16 cellular contexts compared by ENCODE assay signal in the genomic region with DNA sequence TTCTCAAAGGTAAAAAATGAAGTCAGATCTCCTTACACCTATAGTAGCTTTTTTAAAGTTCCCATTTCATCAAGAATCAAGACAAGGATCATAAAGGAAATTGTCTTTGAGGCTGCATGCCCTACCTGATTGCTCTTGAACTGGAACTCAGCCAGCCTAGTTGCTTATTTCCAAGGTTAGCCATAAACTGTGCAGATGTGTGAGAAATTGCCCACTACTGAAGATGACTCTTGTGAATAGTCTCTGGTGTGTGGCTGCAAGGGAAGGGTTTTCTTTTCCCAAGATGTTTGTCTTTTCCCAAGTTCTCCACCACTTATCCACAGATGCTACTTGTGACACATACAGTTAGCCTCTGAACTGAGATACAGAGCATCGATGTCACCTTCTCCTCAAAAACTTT.
DNase-seq lines count a peak whose midpoint lies in the region; ATAC-seq and TF ChIP-seq lines count a peak whose summit lies in the region.
"Had no signal": no experiment of that assay in that cellular context is flagged by ENCODE, and none has a peak within 500 bp of the region (broad histone marks: within the 10 kb centered on the region; RNA-seq: fewer than 3 reads in every experiment).

No MANE protein-coding gene starts in this region.

- peak overlapping the region; percentile 27 for H3K27ac Mint-ChIP-seq in activated naive CD4-positive, alpha-beta T cell treated with anti-CD3 and anti-CD28 coated beads for 36 hours
- H3K27ac Mint-ChIP-seq in stimulated activated effector memory CD8-positive, alpha-beta T cell treated with anti-CD3 and anti-CD28 coated beads, Interleukin-12 subunit alpha, Interleukin-12 subunit beta, amount 100 ng/mL, for 72 hours: peak overlapping the region; percentile 93
- no peak overlapping the region for H3K27ac Mint-ChIP-seq in Caco-2 (ENCODE audit: unreplicated experiment)

- peak; percentile 22 for ATAC-seq in GM21825 (IDR thresholded peaks at IDR 0.05; ENCODE audit: unreplicated experiment)
- peak; percentile 14 for ATAC-seq in HG03521 (IDR thresholded peaks at IDR 0.05; ENCODE audit: unreplicated experiment)
- ATAC-seq in stimulated activated effector memory CD8-positive, alpha-beta T cell treated with anti-CD3 and anti-CD28 coated beads, Interleukin-12 subunit alpha, Interleukin-12 subunit beta, amount 100 ng/mL, for 72 hours: no peak

- CTCF ChIA-PET in activated naive CD4-positive, alpha-beta T cell treated with anti-CD3 and anti-CD28 coated beads for 36 hours (lab: Charles Lee): no interaction called here
- CTCF ChIA-PET in Caco-2 (lab: Charles Lee): no interaction called here

- no peaks in the 10 kb centered on the region for H3K9me3 ChIP-seq in Caco-2
- H3K9me3 ChIP-seq: adrenal gland, HAP-1, suprapubic skin had no signal

- H3K4me3 ChIP-seq in Caco-2 (ENCODE audit: low read depth, low read length): no peak overlapping the region
- H3K4me3 ChIP-seq: adrenal gland, HAP-1, suprapubic skin had no signal

- intact Hi-C loops in activated naive CD4-positive, alpha-beta T cell treated with anti-CD3 and anti-CD28 coated beads for 36 hours (cut with micrococcal nuclease): no loop called here
- intact Hi-C loops in Caco-2 (cut with micrococcal nuclease; ENCODE audit: unreplicated experiment): no loop called here

- POLR2A ChIA-PET in Caco-2 (lab: Charles Lee): no interaction called here

- H3K4me1 Mint-ChIP-seq in activated naive CD4-positive, alpha-beta T cell treated with anti-CD3 and anti-CD28 coated beads for 36 hours (ENCODE audit: low read depth): peaks cover 42% of the 10 kb centered on the region
- peaks cover 71% of the 10 kb centered on the region for H3K4me1 Mint-ChIP-seq in stimulated activated effector memory CD8-positive, alpha-beta T cell treated with anti-CD3 and anti-CD28 coated beads, Interleukin-12 subunit alpha, Interleukin-12 subunit beta, amount 100 ng/mL, for 72 hours
- H3K4me1 Mint-ChIP-seq in Caco-2 (ENCODE audit: low read depth, unreplicated experiment): no peaks in the 10 kb centered on the region

- H3K9me3 Mint-ChIP-seq in activated naive CD4-positive, alpha-beta T cell treated with anti-CD3 and anti-CD28 coated beads for 36 hours: no peaks in the 10 kb centered on the region
- no peaks in the 10 kb centered on the region for H3K9me3 Mint-ChIP-seq in stimulated activated effector memory CD8-positive, alpha-beta T cell treated with anti-CD3 and anti-CD28 coated beads, Interleukin-12 subunit alpha, Interleukin-12 subunit beta, amount 100 ng/mL, for 72 hours
- peaks cover 7% of the 10 kb centered on the region for H3K9me3 Mint-ChIP-seq in Caco-2 (ENCODE audit: unreplicated experiment)
- H3K9me3 Mint-ChIP-seq: CD4-positive, alpha-beta memory T cell had no signal

- no peak for DNase-seq in activated naive CD4-positive, alpha-beta T cell treated with anti-CD3 and anti-CD28 coated beads for 36 hours
- DNase-seq in activated naive CD4-positive, alpha-beta T cell treated with anti-CD3 and anti-CD28 coated beads, Interleukin-2, amount 50 U/mL, for 16 hours: no peak
- no peak for DNase-seq in stimulated activated effector memory CD8-positive, alpha-beta T cell treated with anti-CD3 and anti-CD28 coated beads, Interleukin-12 subunit alpha, Interleukin-12 subunit beta, amount 100 ng/mL, for 72 hours (ENCODE audit: low spot score in 2 of 2)
- DNase-seq in HuH-7 (ENCODE audit: low spot score): no peak
- DNase-seq in Caco-2: no peak
- no peak for DNase-seq in NK-92 treated with Interleukin-12 subunit alpha and Interleukin-12 subunit beta, amount 100 ng/mL, for 24 hours (lab: John Stamatoyannopoulos, UW)
- DNase-seq: activated T-cell treated with anti-CD3 and anti-CD28 coated beads, Interleukin-2, amount 50 U/mL, for 24 hours; adrenal gland; CD4-positive, alpha-beta memory T cell; MV-4-11; NCI-H2107 had no signal

- H3K36me3 Mint-ChIP-seq in activated naive CD4-positive, alpha-beta T cell treated with anti-CD3 and anti-CD28 coated beads for 36 hours (ENCODE audit: low read depth): no peaks in the 10 kb centered on the region
- H3K36me3 Mint-ChIP-seq in stimulated activated effector memory CD8-positive, alpha-beta T cell treated with anti-CD3 and anti-CD28 coated beads, Interleukin-12 subunit alpha, Interleukin-12 subunit beta, amount 100 ng/mL, for 72 hours: no peaks in the 10 kb centered on the region
- no peaks in the 10 kb centered on the region for H3K36me3 Mint-ChIP-seq in Caco-2 (ENCODE audit: insufficient read depth, unreplicated experiment)
- H3K36me3 Mint-ChIP-seq: CD4-positive, alpha-beta memory T cell had no signal

- H3K4me1 ChIP-seq in Caco-2: no peaks in the 10 kb centered on the region
- H3K4me1 ChIP-seq: adrenal gland, HAP-1 had no signal

- TF ChIP-seq CTCF in Caco-2 (IDR thresholded peaks at IDR 0.05; ENCODE audit: insufficient read depth in 1 of 2, low read depth in 1 of 2, low read length in 1 of 2, severe bottlenecking in 1 of 2, unreplicated experiment in 1 of 2): no peak

- H3K27me3 Mint-ChIP-seq in activated naive CD4-positive, alpha-beta T cell treated with anti-CD3 and anti-CD28 coated beads for 36 hours (ENCODE audit: low read depth): peaks cover 4% of the 10 kb centered on the region
- peaks cover 9% of the 10 kb centered on the region for H3K27me3 Mint-ChIP-seq in Caco-2 (ENCODE audit: insufficient read depth, unreplicated experiment)
- H3K27me3 Mint-ChIP-seq: activated T-cell treated with anti-CD3 and anti-CD28 coated beads, Interleukin-2, amount 50 U/mL, for 24 hours; CD4-positive, alpha-beta memory T cell had no signal

- BruUV-seq in Caco-2 (replicated peaks; lab: Mats Ljungman, UMichigan): no TSS peak

- no peaks in the 10 kb centered on the region for H3K27me3 ChIP-seq in Caco-2 (replicated peaks; ENCODE audit: control insufficient read depth, insufficient read depth, low read length)
- H3K27me3 ChIP-seq: adrenal gland, suprapubic skin had no signal

- H3K36me3 ChIP-seq in Caco-2 (ENCODE audit: control insufficient read depth, insufficient read depth, low read length): no peaks in the 10 kb centered on the region
- H3K36me3 ChIP-seq: adrenal gland, HAP-1, suprapubic skin had no signal

- no peak overlapping the region for H3K4me3 Mint-ChIP-seq in activated naive CD4-positive, alpha-beta T cell treated with anti-CD3 and anti-CD28 coated beads for 36 hours
- H3K4me3 Mint-ChIP-seq in stimulated activated effector memory CD8-positive, alpha-beta T cell treated with anti-CD3 and anti-CD28 coated beads, Interleukin-12 subunit alpha, Interleukin-12 subunit beta, amount 100 ng/mL, for 72 hours: peak overlapping the region; percentile 30
- H3K4me3 Mint-ChIP-seq in Caco-2 (ENCODE audit: unreplicated experiment): no peak overlapping the region
- H3K4me3 Mint-ChIP-seq: activated CD4-positive, alpha-beta T cell treated with anti-CD3 and anti-CD28 coated beads for 36 hours; activated T-cell treated with anti-CD3 and anti-CD28 coated beads, Interleukin-2, amount 50 U/mL, for 24 hours; CD4-positive, alpha-beta memory T cell had no signal
